8 cellular contexts compared by ENCODE assay signal in genomic region chr4:139177888-139178609, GRCh38. TPM values are rescaled to one million over a fixed set of nuclear protein-coding genes. Genes with fewer than 3 reads are reported as not detected.
DNase-seq lines count a peak whose midpoint lies in the region; ATAC-seq and TF ChIP-seq lines count a peak whose summit lies in the region.

No MANE protein-coding gene starts in this region.

- H3K4me3 Mint-ChIP-seq in CD14-positive monocyte, result peak overlapping the region; percentile 90 to 94

- peak overlapping the region; percentile 80 to 95 (median 95) for H3K4me3 ChIP-seq in liver (ENCODE audit: low read depth in 1 of 3, low read length in 3 of 3)

- H3K4me1 ChIP-seq in liver (ENCODE audit: control insufficient read depth in 4 of 4, insufficient read depth in 4 of 4, low read length in 3 of 4), result peaks cover 3 to 18% (median 11%) of the 10 kb centered on the region in 4 donors

- no peaks in the 10 kb centered on the region for H3K36me3 ChIP-seq in liver (ENCODE audit: control insufficient read depth in 4 of 4, insufficient read depth in 3 of 4, low read depth in 1 of 4, low read length in 3 of 4)

- peak overlapping the region; percentile 93 to 99 (median 96) for H3K27ac Mint-ChIP-seq in CD14-positive monocyte

- peak overlapping the region; percentile 86 to 93 for H3K9ac ChIP-seq in liver (ENCODE audit: low read depth in 1 of 2, low read length in 2 of 2)

- intact Hi-C loops in CD14-positive monocyte (cut with micrococcal nuclease), result loop anchor here (5.0 to 10.0 kb wide), 4 partner anchors 34 to 124 kb away; partner anchors contain the start of genes NAA15 (in 2 of the 2) and NDUFC1 (in 2 of the 2)

- H3K4me1 Mint-ChIP-seq in CD14-positive monocyte, result peaks cover 28% of the 10 kb centered on the region

- ATAC-seq in GM19395 (IDR thresholded peaks at IDR 0.05; ENCODE audit: unreplicated experiment), result peak; percentile 69
- ATAC-seq in HG03521 (IDR thresholded peaks at IDR 0.05; ENCODE audit: unreplicated experiment), result peak; percentile 55

- no peak for TF ChIP-seq CTCF in CD14-positive monocyte (IDR thresholded peaks at IDR 0.05)
- TF ChIP-seq CTCF in liver (IDR thresholded peaks at IDR 0.05; ENCODE audit: low read depth, low read length, missing input control), result no peak

- H3K9me3 Mint-ChIP-seq in CD14-positive monocyte, result no peaks in the 10 kb centered on the region

- DNase-seq in CD14-positive monocyte (ENCODE audit: low spot score), result peak; percentile 91
- DNase-seq in NCI-H526 treated with DMSO at 0.1 percent for 48 hours (lab: John Stamatoyannopoulos, UW), result peak; percentile 93
- DNase-seq in activated CD4-positive, alpha-beta T cell treated with anti-CD3 and anti-CD28 coated beads, Interleukin-2, amount 50 U/mL, for 1 hour, result peak; percentile 88
- DNase-seq in dedifferentiated amniotic fluid mesenchymal stem cell (ENCODE audit: extremely low spot score), result peak; percentile 92
- DNase-seq in stimulated activated CD4-positive, alpha-beta T cell treated with anti-CD3 and anti-CD28 coated beads, Interleukin-4, amount 100 ng/mL, for 1 hour, result peak; percentile 88

- no peak for TF ChIP-seq RAD21 in liver (IDR thresholded peaks at IDR 0.05)

- WGBS in liver, result under 1% methylated on average over 66 of the region's 66 CpGs

- H3K27me3 Mint-ChIP-seq in CD14-positive monocyte (ENCODE audit: low read depth in 3 of 3), result peaks cover 0 to 2% (median 1%) of the 10 kb centered on the region in 3 donors

- H3K27ac ChIP-seq in liver (ENCODE audit: low read depth in 1 of 2, low read length in 2 of 2), result peak overlapping the region; percentile 100

- H3K36me3 Mint-ChIP-seq in CD14-positive monocyte, result no peaks in the 10 kb centered on the region

- H3K9me3 ChIP-seq in liver (ENCODE audit: control insufficient read depth in 4 of 4, low read length in 3 of 4), result no peaks in the 10 kb centered on the region

- no peaks in the 10 kb centered on the region for H3K27me3 ChIP-seq in liver (ENCODE audit: control insufficient read depth in 4 of 4, insufficient read depth in 4 of 4, low read length in 3 of 4)

TF ChIP-seq in liver, 16 proteins besides CTCF, POLR2A, EP300 and RAD21:
- peak in 1 of 2 donors; percentile 3 for TF ChIP-seq RXRA (IDR thresholded peaks at IDR 0.05)
- TF ChIP-seq SP1 (IDR thresholded peaks at IDR 0.05), result peak; percentile 24
- TF ChIP-seq YY1 (IDR thresholded peaks at IDR 0.05), result peak; percentile 49
- TF ChIP-seq MAX (IDR thresholded peaks at IDR 0.05), result no peak
- TF ChIP-seq JUND (IDR thresholded peaks at IDR 0.05), result no peak
- TF ChIP-seq ATF3 (IDR thresholded peaks at IDR 0.05), result no peak
- no peak for TF ChIP-seq NR2F2 (IDR thresholded peaks at IDR 0.05)
- no peak for TF ChIP-seq GABPA (IDR thresholded peaks at IDR 0.05 in 1 of 2, conservative IDR thresholded peaks at IDR 0.05 in 1 of 2)
- TF ChIP-seq FOXA1 (IDR thresholded peaks at IDR 0.05), result no peak
- no peak for TF ChIP-seq FOXA2 (IDR thresholded peaks at IDR 0.05)
- peak; percentile 38 for TF ChIP-seq REST (IDR thresholded peaks at IDR 0.05)
- TF ChIP-seq TAF1 (conservative IDR thresholded peaks at IDR 0.05), result no peak
- TF ChIP-seq HNF4A (conservative IDR thresholded peaks at IDR 0.05), result no peak
- TF ChIP-seq ZBTB33 (IDR thresholded peaks at IDR 0.05), result no peak
- no peak for TF ChIP-seq EGR1 (IDR thresholded peaks at IDR 0.05; ENCODE audit: low read depth in 2 of 2)
- TF ChIP-seq HNF4G (IDR thresholded peaks at IDR 0.05), result no peak

RNA-seq across cellular contexts. Expression of gene ELF2, which starts 1.0 kb away (rescaled TPM):
- 10 to 100 TPM; 14.0 to 18.9 TPM for polyA plus RNA-seq in CD14-positive monocyte
- 10 to 100 TPM; 31.0 to 35.3 TPM for total RNA-seq in liver
- 10 to 100 TPM in 1 of 2 donors, 1 to 10 TPM in 1; 8.1 to 17.2 TPM for polyA plus RNA-seq in liver

Comparison
In these comparisons a context has a peak if more than half of its experiments do, and no peak if none do; other contexts are left out.
1. Peak in every context shown above with its lines: DNase-seq, ATAC-seq, H3K4me3 ChIP-seq and H3K27ac ChIP-seq.